Comparison of ENCODE assay signal across 10 cellular contexts in the genomic region with DNA sequence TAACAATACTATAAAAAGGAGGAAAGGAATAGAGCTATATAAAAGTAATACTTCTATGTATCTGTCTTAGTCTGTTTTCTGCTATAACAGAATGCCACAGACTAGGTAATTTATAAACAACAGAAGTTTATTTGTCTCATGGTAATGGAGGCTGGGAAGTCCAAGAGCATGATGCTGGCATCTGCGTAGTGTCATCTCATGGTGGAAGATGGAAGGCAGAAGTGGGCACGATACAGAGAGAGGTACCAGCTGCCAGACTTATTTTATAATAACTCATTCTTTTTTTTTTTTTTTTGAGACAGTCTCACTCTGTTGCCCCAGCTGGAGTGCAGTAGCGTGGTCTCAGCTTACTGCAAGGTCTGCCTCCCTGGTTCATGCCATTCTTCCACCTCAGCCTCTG. TPM values are rescaled to one million over a fixed set of nuclear protein-coding genes. Genes with fewer than 3 reads are reported as not detected.
"Had no signal": no experiment of that assay in that cellular context is flagged by ENCODE, and none has a peak within 500 bp of the region (broad histone marks: within the 10 kb centered on the region; RNA-seq: fewer than 3 reads in every experiment).

No MANE protein-coding gene starts in this region.

- H3K4me2 ChIP-seq: KMS-11 had no signal

- H3K27me3 Mint-ChIP-seq: IgD-negative memory B cell had no signal

- H3K9ac ChIP-seq: KMS-11 had no signal

- H3K27ac Mint-ChIP-seq: IgD-negative memory B cell had no signal

- DNase-seq: IMR-90, Karpas-422, KBM-7, KG1 had no signal

- H3K27ac ChIP-seq: HL-60, KMS-11 had no signal

- FAIRE-seq: HTR-8/SVneo, K562 had no signal

- H3K4me3 ChIP-seq: K562 had no signal

- ATAC-seq: K562 had no signal

RNA-seq across cellular contexts. Expression of a gene that starts 18.2 kb away (rescaled TPM):
- total RNA-seq: HT1080 had no signal
- polyA plus RNA-seq: IgD-negative memory B cell had no signal
